9 cellular contexts compared by ENCODE assay signal in genomic region chr12:102110782-102111181, GRCh38.
"Had no signal": no experiment of that assay in that cellular context is flagged by ENCODE, and none has a peak within 500 bp of the region (broad histone marks: within the 10 kb centered on the region; RNA-seq: fewer than 3 reads in every experiment).

No MANE protein-coding gene starts in this region.

- H3K9ac ChIP-seq: GM23248, KMS-11 had no signal

- FAIRE-seq: H1, H54, HTR-8/SVneo had no signal

- H2AFZ ChIP-seq: GM23248 had no signal

- DNase-seq: GM23248, H9, HCEC 1CT, Karpas-422, KBM-7 had no signal

- H3K4me3 ChIP-seq: GM23248 had no signal

- H3K4me2 ChIP-seq: KMS-11 had no signal

- H3K27ac ChIP-seq: GM23248, KMS-11 had no signal
